In genomic region chr13:114281351-114282142, GRCh38 we compare ENCODE assay signal across 8 cellular contexts. TPM values are rescaled to one million over a fixed set of nuclear protein-coding genes. Genes with fewer than 3 reads are reported as not detected.
A peak's percentile ranks its signal among the peaks of the same experiment; 100 is the strongest.
DNase-seq lines count a peak whose midpoint lies in the region; ATAC-seq and TF ChIP-seq lines count a peak whose summit lies in the region.

A gene with protein sequence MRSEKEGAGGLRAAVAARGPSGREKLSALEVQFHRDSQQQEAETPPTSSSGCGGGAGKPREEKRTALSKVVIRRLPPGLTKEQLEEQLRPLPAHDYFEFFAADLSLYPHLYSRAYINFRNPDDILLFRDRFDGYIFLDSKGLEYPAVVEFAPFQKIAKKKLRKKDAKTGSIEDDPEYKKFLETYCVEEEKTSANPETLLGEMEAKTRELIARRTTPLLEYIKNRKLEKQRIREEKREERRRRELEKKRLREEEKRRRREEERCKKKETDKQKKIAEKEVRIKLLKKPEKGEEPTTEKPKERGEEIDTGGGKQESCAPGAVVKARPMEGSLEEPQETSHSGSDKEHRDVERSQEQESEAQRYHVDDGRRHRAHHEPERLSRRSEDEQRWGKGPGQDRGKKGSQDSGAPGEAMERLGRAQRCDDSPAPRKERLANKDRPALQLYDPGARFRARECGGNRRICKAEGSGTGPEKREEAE (plus strand): TSS chr13:114281601. CDS start chr13:114281640, 39 bp downstream.

- in situ Hi-C loops in endometrial microvascular endothelial cells (cut with HindIII; ENCODE audit: inconsistent ontology term, low pct_unique_long_range_greater_than_20kb, low sequenced_read_pairs) = no loop called here

- no peak for TF ChIP-seq CTCF in mesothelial cell of epicardium (IDR thresholded peaks at IDR 0.05; ENCODE audit: unreplicated experiment)

- peak within 1 kb of the TSS; percentile 97 for H3K27ac Mint-ChIP-seq in mesothelial cell of epicardium

- peaks cover 27% of the 10 kb centered on the region for H3K4me1 Mint-ChIP-seq in mesothelial cell of epicardium

- DNase-seq in COR-L47 (lab: John Stamatoyannopoulos, UW) = peak; percentile 97
- peak; percentile 84 for DNase-seq in HT1080 (ENCODE audit: low read depth)
- DNase-seq in NOMO-1 treated with dmso at 0.1 percent for 144 hours (lab: John Stamatoyannopoulos, UW; ENCODE audit: unreplicated experiment) = peak; percentile 79
- DNase-seq in activated CD8-positive, alpha-beta memory T cell treated with anti-CD3 and anti-CD28 coated beads, Interleukin-2, amount 50 U/mL, for 24 hours (ENCODE audit: extremely low read depth) = peak; percentile 73
- DNase-seq in mesothelial cell of epicardium (ENCODE audit: low spot score in 2 of 2, unreplicated experiment in 2 of 2) = peak; percentile 78 to 87
- peak; percentile 79 to 85 for DNase-seq in stimulated activated CD8-positive, alpha-beta memory T cell treated with anti-CD3 and anti-CD28 coated beads, Interleukin-15, amount 100 ng/mL, for 48 hours (ENCODE audit: low read depth in 2 of 2)

- no peaks in the 10 kb centered on the region for H3K9me3 Mint-ChIP-seq in mesothelial cell of epicardium

- H3K36me3 Mint-ChIP-seq in mesothelial cell of epicardium = peaks cover 14% of the 10 kb centered on the region

- ATAC-seq in GM21360 (IDR thresholded peaks at IDR 0.05; ENCODE audit: unreplicated experiment) = peak; percentile 69

- H3K4me3 Mint-ChIP-seq in mesothelial cell of epicardium = peak within 1 kb of the TSS; percentile 92

- no peaks in the 10 kb centered on the region for H3K27me3 Mint-ChIP-seq in mesothelial cell of epicardium (ENCODE audit: low read depth)

RNA-seq across cellular contexts. Expression of the gene that starts here (rescaled TPM):
- 23.6 and 33.3 TPM in 2 replicates for total RNA-seq in HT1080 (2014; rRNA removed; shearing (Covaris generic))
- polyA plus RNA-seq in HT1080 (2015; cell fraction: cytosol; rRNA removed) = 21.6 and 25.9 TPM in 2 replicates
- polyA plus RNA-seq in HT1080 (2015; cell fraction: nucleus; rRNA removed) = 68.4 and 76.3 TPM in 2 replicates
- total RNA-seq in endometrial microvascular endothelial cells (ENCODE audit: inconsistent ontology term) = 15.4 TPM
- 112 to 123 TPM (median 117 TPM) in 3 replicates for total RNA-seq in mesothelial cell of epicardium

Comparison
In these comparisons a context has a peak if more than half of its experiments do, and no peak if none do; other contexts are left out.
1. Peak in every context shown above with its lines: DNase-seq and ATAC-seq.